8 cellular contexts compared by ENCODE assay signal in the genomic region with DNA sequence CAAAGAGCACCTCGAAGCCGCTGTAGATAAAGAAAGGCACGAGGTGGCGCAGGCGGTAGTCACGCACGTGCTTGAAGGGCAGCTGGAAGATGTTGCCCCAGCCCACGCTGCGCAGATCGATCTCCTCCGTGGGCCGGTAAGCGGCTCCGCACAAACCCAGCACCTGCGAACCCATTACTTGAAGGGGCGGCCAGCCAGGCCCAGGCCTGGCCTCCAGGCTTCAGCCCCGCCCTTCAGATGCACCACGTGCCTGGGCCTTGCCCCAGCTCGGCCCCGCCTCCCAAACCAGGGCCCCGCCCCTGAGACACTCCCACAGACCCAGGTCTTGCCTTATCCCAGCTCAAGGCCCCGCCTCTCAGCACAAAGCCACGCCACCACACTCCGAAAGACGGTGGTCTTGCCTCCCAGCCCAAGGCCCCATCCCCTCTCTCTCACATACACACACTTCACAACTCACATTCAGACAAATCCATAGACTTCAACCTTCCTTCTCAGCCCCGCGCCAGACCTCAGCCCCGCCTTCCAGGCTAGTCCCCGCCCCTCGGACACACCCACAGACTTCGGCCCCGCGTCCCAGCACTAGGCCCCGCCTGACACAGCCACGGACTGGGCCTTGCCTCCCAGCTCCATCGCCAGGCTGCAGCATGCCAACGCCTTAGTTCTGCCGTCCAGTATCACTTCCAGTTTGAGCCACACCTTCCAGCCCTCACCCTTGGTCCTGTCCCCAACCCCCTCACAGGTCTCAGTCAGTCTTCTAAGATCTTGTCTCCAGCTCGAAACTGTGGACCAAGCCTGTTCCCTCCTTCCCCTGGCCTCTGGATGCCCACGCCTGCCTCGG. TPM values are rescaled to one million over a fixed set of nuclear protein-coding genes. Genes with fewer than 3 reads are reported as not detected.
DNase-seq lines count a peak whose midpoint lies in the region; FAIRE-seq and TF ChIP-seq lines count a peak whose summit lies in the region.

No MANE protein-coding gene starts in this region.

- H3K27me3 ChIP-seq in HUES6 (ENCODE audit: control insufficient read depth, insufficient read depth, low read length) (peaks cover 1% of the 10 kb centered on the region), left ventricle myocardium inferior (ENCODE audit: low read depth) (peaks cover 12% of the 10 kb centered on the region)

- no peak overlapping the region for H3K27ac ChIP-seq in HUES6 (ENCODE audit: low read depth, low read length)
- H3K27ac ChIP-seq in left ventricle myocardium inferior (replicated peaks): no peak overlapping the region

- DNase-seq in Ammon's horn (ENCODE audit: low spot score) (peak; percentile 39), left ventricle myocardium inferior (peak; percentile 58), medulla oblongata (ENCODE audit: extremely low spot score) (no peak), frontal cortex (ENCODE audit: low spot score in 2 of 2) (no peak)
- DNase-seq in activated CD4-positive, alpha-beta memory T cell treated with anti-CD3 and anti-CD28 coated beads for 36 hours: peak; percentile 59
- peak; percentile 27 for DNase-seq in stimulated activated CD8-positive, alpha-beta memory T cell treated with anti-CD3 and anti-CD28 coated beads, Interleukin-4, amount 100 ng/mL, for 24 hours (ENCODE audit: low read depth)
- DNase-seq in NK-92 treated with Interleukin-12 subunit alpha and Interleukin-12 subunit beta, amount 100 ng/mL, for 24 hours (lab: John Stamatoyannopoulos, UW): no peak

- H3K36me3 ChIP-seq in HUES6 (ENCODE audit: control insufficient read depth, insufficient read depth, low read length): no peaks in the 10 kb centered on the region
- no peaks in the 10 kb centered on the region for H3K36me3 ChIP-seq in left ventricle myocardium inferior

- H3K27me3 Mint-ChIP-seq in activated CD4-positive, alpha-beta memory T cell treated with anti-CD3 and anti-CD28 coated beads for 36 hours: no peaks in the 10 kb centered on the region

- FAIRE-seq in frontal cortex (lab: Jason Lieb, UNC): no peak

- intact Hi-C loops in activated CD4-positive, alpha-beta memory T cell treated with anti-CD3 and anti-CD28 coated beads for 36 hours (cut with micrococcal nuclease): no loop called here
- intact Hi-C loops in left ventricle myocardium inferior (cut with micrococcal nuclease): no loop called here

- CTCF ChIA-PET in activated CD4-positive, alpha-beta memory T cell treated with anti-CD3 and anti-CD28 coated beads for 36 hours (lab: Charles Lee): interaction anchor here (0.6 to 1.1 kb wide), 2 partner anchors 41 to 280 kb away, joined by 3 to 4 read pairs; no protein-coding TSS in a partner anchor

- H3K36me3 Mint-ChIP-seq in activated CD4-positive, alpha-beta memory T cell treated with anti-CD3 and anti-CD28 coated beads for 36 hours: peaks cover 2% of the 10 kb centered on the region

- peaks cover 19% of the 10 kb centered on the region for H3K4me1 Mint-ChIP-seq in activated CD4-positive, alpha-beta memory T cell treated with anti-CD3 and anti-CD28 coated beads for 36 hours (ENCODE audit: low read depth)

- no peak overlapping the region for H3K9ac ChIP-seq in HUES6 (ENCODE audit: low read length)

- TF ChIP-seq CTCF in left ventricle myocardium inferior (IDR thresholded peaks at IDR 0.05; ENCODE audit: borderline replicate concordance): no peak

- no peak overlapping the region for H3K27ac Mint-ChIP-seq in activated CD4-positive, alpha-beta memory T cell treated with anti-CD3 and anti-CD28 coated beads for 36 hours

- H3K4me1 ChIP-seq in HUES6 (ENCODE audit: control insufficient read depth, insufficient read depth, low read length): peaks cover 9% of the 10 kb centered on the region; the same call in 1 of the 2 replicates
- peaks cover under 1% of the 10 kb centered on the region for H3K4me1 ChIP-seq in left ventricle myocardium inferior

- POLR2A ChIA-PET in activated CD4-positive, alpha-beta memory T cell treated with anti-CD3 and anti-CD28 coated beads for 36 hours (lab: Charles Lee): no interaction called here

- H3K4me3 ChIP-seq in HUES6 (ENCODE audit: low read depth, low read length) (peak overlapping the region; percentile 86), left ventricle myocardium inferior (no peak overlapping the region)

- no peak overlapping the region for H3K4me3 Mint-ChIP-seq in activated CD4-positive, alpha-beta memory T cell treated with anti-CD3 and anti-CD28 coated beads for 36 hours

- H3K9me3 ChIP-seq in HUES6 (ENCODE audit: control insufficient read depth, insufficient read depth, low read depth, low read length) (no peaks in the 10 kb centered on the region), left ventricle myocardium inferior (replicated peaks) (no peaks in the 10 kb centered on the region)

- no peaks in the 10 kb centered on the region for H3K9me3 Mint-ChIP-seq in activated CD4-positive, alpha-beta memory T cell treated with anti-CD3 and anti-CD28 coated beads for 36 hours

RNA-seq across cellular contexts. Expression of gene UNC93B1, which starts 7.1 kb away (rescaled TPM):
- 10 to 100 TPM; 20.0 to 21.5 TPM for total RNA-seq in activated CD4-positive, alpha-beta memory T cell treated with anti-CD3 and anti-CD28 coated beads for 36 hours
- total RNA-seq in left ventricle myocardium inferior: 6.1 TPM
- total RNA-seq in frontal cortex: 2.9 TPM

RNA-seq across cellular contexts. Expression of gene ALDH3B1, which starts 13.3 kb away (rescaled TPM):
- total RNA-seq in activated CD4-positive, alpha-beta memory T cell treated with anti-CD3 and anti-CD28 coated beads for 36 hours: not detected
- total RNA-seq in left ventricle myocardium inferior: 3.7 TPM
- 0.41 TPM for total RNA-seq in frontal cortex

RNA-seq across cellular contexts. Expression of gene NDUFS8, which starts 33.6 kb away (rescaled TPM):
- 100 to 1,000 TPM; 134 to 140 TPM for total RNA-seq in activated CD4-positive, alpha-beta memory T cell treated with anti-CD3 and anti-CD28 coated beads for 36 hours
- total RNA-seq in left ventricle myocardium inferior (436 TPM), frontal cortex (48.5 TPM)

RNA-seq across cellular contexts. Expression of gene TCIRG1, which starts 42.0 kb away (rescaled TPM):
- total RNA-seq in activated CD4-positive, alpha-beta memory T cell treated with anti-CD3 and anti-CD28 coated beads for 36 hours: 100 to 1,000 TPM; 167 to 175 TPM
- total RNA-seq in left ventricle myocardium inferior: 23.4 TPM
- 2.4 TPM for total RNA-seq in frontal cortex

Comparison
In these comparisons a context has a peak if more than half of its experiments do, and no peak if none do; other contexts are left out.
1. DNase-seq: peak in Ammon's horn (single experiment), activated CD4-positive, alpha-beta memory T cell treated with anti-CD3 and anti-CD28 coated beads for 36 hours (single experiment), left ventricle myocardium inferior (single experiment) and stimulated activated CD8-positive, alpha-beta memory T cell treated with anti-CD3 and anti-CD28 coated beads, Interleukin-4, amount 100 ng/mL, for 24 hours (single experiment); none in NK-92 treated with Interleukin-12 subunit alpha and Interleukin-12 subunit beta, amount 100 ng/mL, for 24 hours (single experiment), medulla oblongata (single experiment) and frontal cortex (0 of 2).